ENCODE assay signal across 23 cellular contexts in genomic region chr16:47358816-47359215, GRCh38.
A peak's percentile ranks its signal among the peaks of the same experiment; 100 is the strongest.
DNase-seq lines count a peak whose midpoint lies in the region; ATAC-seq, FAIRE-seq and TF ChIP-seq lines count a peak whose summit lies in the region.
"Had no signal": no experiment of that assay in that cellular context is flagged by ENCODE, and none has a peak within 500 bp of the region (broad histone marks: within the 10 kb centered on the region; RNA-seq: fewer than 3 reads in every experiment).

No MANE protein-coding gene starts in this region.

- CTCF ChIA-PET in endothelial cell of umbilical vein (lab: Charles Lee), result no interaction called here

- H3K9ac ChIP-seq in endothelial cell of umbilical vein (replicated peaks; ENCODE audit: extremely low read depth, insufficient read depth, low read length), result no peak overlapping the region
- H3K9ac ChIP-seq: KMS-11 had no signal

- TF ChIP-seq CTCF in endothelial cell of umbilical vein (IDR thresholded peaks at IDR 0.05; ENCODE audit: extremely low read depth in 1 of 2, insufficient read depth in 1 of 2, low read depth in 1 of 2, low read length in 2 of 2), result no peak
- no peak for TF ChIP-seq CTCF in psoas muscle (IDR thresholded peaks at IDR 0.05)

- dilution Hi-C loops in endothelial cell of umbilical vein (cut with MboI; ENCODE audit: extremely low pct_ligation_motif_present, low sequenced_read_pairs), result no loop called here

- intact Hi-C loops in endothelial cell of umbilical vein (cut with micrococcal nuclease), result no loop called here
- intact Hi-C loops in psoas muscle (cut with DNase I), result no loop called here

- no TSS peak for BruUV-seq in endothelial cell of umbilical vein (replicated peaks; lab: Mats Ljungman, UMichigan)

- no peaks in the 10 kb centered on the region for H3K9me3 ChIP-seq in endothelial cell of umbilical vein (replicated peaks; ENCODE audit: control insufficient read depth, insufficient read depth, low read length)
- H3K9me3 ChIP-seq in psoas muscle, result peaks cover 9% of the 10 kb centered on the region

- no peak overlapping the region for H3K27ac ChIP-seq in endothelial cell of umbilical vein (ENCODE audit: insufficient read depth, low read depth, low read length)
- peak overlapping the region; percentile 42 for H3K27ac ChIP-seq in psoas muscle
- H3K27ac ChIP-seq: KMS-11 had no signal

- DNase-seq in H54 (ENCODE audit: insufficient read length, low spot score) (peak; percentile 43), RKO (ENCODE audit: low spot score) (peak; percentile 19), endothelial cell of umbilical vein (ENCODE audit: low read depth, low spot score) (no peak), psoas muscle (no peak), GM19239 (ENCODE audit: insufficient read length, low spot score) (no peak), HuH-7.5 (ENCODE audit: low spot score) (no peak)
- DNase-seq: activated CD4-positive, alpha-beta T cell treated with anti-CD3 and anti-CD28 coated beads, Interleukin-2, amount 50 U/mL, for 4 hours; activated gamma-delta T cell; AML-193; amniotic stem cell; effector memory CD8-positive, alpha-beta T cell; NCI-H1105 treated with DMSO at 0.1 percent for 48 hours; NCI-H2081 treated with DMSO at 0.1 percent for 48 hours; NCI-H510A treated with DMSO at 0.1 percent for 48 hours; SHP77; stimulated activated CD4-positive, alpha-beta T cell treated with anti-CD3 and anti-CD28 coated beads, Interleukin-2, amount 100 ng/mL, for 48 hours; stimulated activated naive CD8-positive, alpha-beta T cell treated with anti-CD3 and anti-CD28 coated beads, Interleukin-15, amount 100 ng/mL, for 72 hours; T-helper 1 cell; trophoblast cell had no signal

- H2AFZ ChIP-seq in endothelial cell of umbilical vein (ENCODE audit: low read depth, low read length), result no peak overlapping the region

- TF ChIP-seq POLR2A in H54 (IDR thresholded peaks at IDR 0.05; ENCODE audit: low read depth, low read length) (no peak), endothelial cell of umbilical vein (IDR thresholded peaks at IDR 0.05; ENCODE audit: low read depth, low read length) (no peak)

- H3K9me1 ChIP-seq in endothelial cell of umbilical vein (replicated peaks; ENCODE audit: control insufficient read depth, extremely low read depth, insufficient read depth, low read length), result no peaks in the 10 kb centered on the region

- FAIRE-seq in H54 (lab: Jason Lieb, UNC), result peak; percentile 99
- no peak for FAIRE-seq in endothelial cell of umbilical vein (lab: Jason Lieb, UNC)
- no peak for FAIRE-seq in GM19239 (lab: Jason Lieb, UNC)

- peak; percentile 85 to 98 (median 92) for ATAC-seq in psoas muscle
- ATAC-seq in GM19328 (IDR thresholded peaks at IDR 0.05; ENCODE audit: unreplicated experiment), result no peak
- no peak for ATAC-seq in HG02938 (IDR thresholded peaks at IDR 0.05; ENCODE audit: unreplicated experiment)
- ATAC-seq: effector memory CD8-positive, alpha-beta T cell; stimulated activated naive CD8-positive, alpha-beta T cell treated with anti-CD3 and anti-CD28 coated beads, Interleukin-15, amount 100 ng/mL, for 72 hours had no signal

- H3K27me3 ChIP-seq in endothelial cell of umbilical vein (ENCODE audit: control insufficient read depth in 2 of 2, insufficient read depth in 2 of 2, low read length in 2 of 2), result no peaks in the 10 kb centered on the region
- H3K27me3 ChIP-seq in psoas muscle (ENCODE audit: insufficient read depth in 3 of 3, low read length in 2 of 3), result no peaks in the 10 kb centered on the region

- H3K79me2 ChIP-seq in endothelial cell of umbilical vein (ENCODE audit: control insufficient read depth, insufficient read depth, low read length), result no peaks in the 10 kb centered on the region

- H3K4me2 ChIP-seq in endothelial cell of umbilical vein (ENCODE audit: insufficient read depth, low read length), result no peak overlapping the region
- H3K4me2 ChIP-seq: KMS-11 had no signal

- H3K4me3 ChIP-seq in endothelial cell of umbilical vein (replicated peaks in 1 of 3; ENCODE audit: insufficient read depth in 1 of 3, low read depth in 1 of 3, low read length in 3 of 3) (no peak overlapping the region), psoas muscle (no peak overlapping the region)
- H3K4me3 ChIP-seq: HAP-1 had no signal

- WGBS in psoas muscle, 3 donors, result 94 to 95% (median 94%) methylated on average over 2 of the region's 2 CpGs

- no peaks in the 10 kb centered on the region for H3K36me3 ChIP-seq in endothelial cell of umbilical vein (ENCODE audit: control insufficient read depth in 2 of 2, extremely low read depth in 1 of 2, insufficient read depth in 2 of 2, low read length in 2 of 2)
- H3K36me3 ChIP-seq in psoas muscle (ENCODE audit: insufficient read depth in 1 of 2, low read depth in 1 of 2), result no peaks in the 10 kb centered on the region
- H3K36me3 ChIP-seq: HAP-1 had no signal

- no peaks in the 10 kb centered on the region for H4K20me1 ChIP-seq in endothelial cell of umbilical vein (replicated peaks; ENCODE audit: control insufficient read depth, extremely low read depth, insufficient read depth, low read length)

- POLR2A ChIA-PET in endothelial cell of umbilical vein (lab: Charles Lee), result no interaction called here

- peaks cover 5% of the 10 kb centered on the region for H3K4me1 ChIP-seq in endothelial cell of umbilical vein (ENCODE audit: control insufficient read depth, extremely low read depth, insufficient read depth, low read length)
- peaks cover 10% of the 10 kb centered on the region for H3K4me1 ChIP-seq in psoas muscle
- H3K4me1 ChIP-seq: HAP-1 had no signal

TF ChIP-seq in endothelial cell of umbilical vein, 7 proteins besides CTCF, POLR2A, EP300 and RAD21:
- TF ChIP-seq POLR2AphosphoS5 (IDR thresholded peaks at IDR 0.05; ENCODE audit: insufficient read depth, low read depth, low read length) (no peak), FOS (IDR thresholded peaks at IDR 0.05; ENCODE audit: borderline replicate concordance, insufficient read depth, low read length) (peak; percentile 13)

Comparison
In these comparisons a context has a peak if more than half of its experiments do, and no peak if none do; other contexts are left out.
1. DNase-seq: peak in H54 (single experiment) and RKO (single experiment); none in endothelial cell of umbilical vein (single experiment), psoas muscle (0 of 2), GM19239 (single experiment) and HuH-7.5 (single experiment).
2. ATAC-seq: peak in psoas muscle (4 of 4); none in GM19328 (single experiment) and HG02938 (single experiment).